ENCODE assay signal across 9 cellular contexts in genomic region chr4:6695660-6696581, GRCh38. TPM values are rescaled to one million over a fixed set of nuclear protein-coding genes. Genes with fewer than 3 reads are reported as not detected.
DNase-seq lines count a peak whose midpoint lies in the region; ATAC-seq and TF ChIP-seq lines count a peak whose summit lies in the region.
"Had no signal": no experiment of that assay in that cellular context is flagged by ENCODE, and none has a peak within 500 bp of the region (broad histone marks: within the 10 kb centered on the region; RNA-seq: fewer than 3 reads in every experiment).

No MANE protein-coding gene starts in this region.

- no CpG with 5 or more reads among the region's 18 CpGs for WGBS in neuronal stem cell (ENCODE audit: extremely low coverage in 2 of 2, insufficient read length in 2 of 2, insufficient replicate concordance in 1 of 2), 2 donors

- no peak overlapping the region for H3K4me2 ChIP-seq in neuronal stem cell (ENCODE audit: insufficient read depth, low read length, poor library complexity, severe bottlenecking)

- POLR2A ChIA-PET in RWPE1 (lab: Yijun Ruan, JAX; ENCODE audit: low non-redundant PET) = no interaction called here

- peaks cover 2% of the 10 kb centered on the region for H3K79me1 ChIP-seq in neuronal stem cell (ENCODE audit: low read depth, low read length)

- H3K27ac ChIP-seq in RWPE1 (peak overlapping the region; percentile 94), breast epithelium (peak overlapping the region; percentile 84 to 88), neuronal stem cell (replicated peaks; ENCODE audit: low read length) (no peak overlapping the region)

- no peak overlapping the region for H2BK15ac ChIP-seq in neuronal stem cell (ENCODE audit: low read length)

- H3K9me3 ChIP-seq in breast epithelium = no peaks in the 10 kb centered on the region
- H3K9me3 ChIP-seq in neuronal stem cell (replicated peaks in 1 of 2; ENCODE audit: control insufficient read depth in 2 of 2, insufficient read depth in 1 of 2, low read depth in 1 of 2, low read length in 2 of 2) = no peaks in the 10 kb centered on the region

- TF ChIP-seq CTCF in RWPE1 (conservative IDR thresholded peaks at IDR 0.05; ENCODE audit: low read depth) (no peak), breast epithelium (IDR thresholded peaks at IDR 0.05) (no peak)

- H3K4me3 ChIP-seq in breast epithelium (peak overlapping the region in 1 of 3 donors; percentile 22), neuronal stem cell (ENCODE audit: low read length in 2 of 2) (no peak overlapping the region)

- H3K27me3 ChIP-seq in breast epithelium (peaks cover 0 to 3% of the 10 kb centered on the region in 2 donors), neuronal stem cell (ENCODE audit: control insufficient read depth in 3 of 3, insufficient read depth in 3 of 3, low read depth in 1 of 3, low read length in 3 of 3) (no peaks in the 10 kb centered on the region)

- H2BK12ac ChIP-seq in neuronal stem cell (ENCODE audit: low read length) = no peak overlapping the region

- H4K91ac ChIP-seq in neuronal stem cell (ENCODE audit: low read depth, low read length, poor library complexity) = no peak overlapping the region

- H2BK120ac ChIP-seq in neuronal stem cell (ENCODE audit: low read depth, low read length) = no peak overlapping the region

- no peak overlapping the region for H2AFZ ChIP-seq in neuronal stem cell (ENCODE audit: low read length)

- H3K4ac ChIP-seq in neuronal stem cell (ENCODE audit: low read length) = no peak overlapping the region

- intact Hi-C loops in breast epithelium (cut with DNase I; ENCODE audit: low total_unique reads) (no loop called here), head of caudate nucleus (cut with DNase I) (no loop called here)

- H3K9ac ChIP-seq in neuronal stem cell (ENCODE audit: low read depth, low read length, poor library complexity) = no peak overlapping the region

- peak overlapping the region; percentile 62 for H3K23ac ChIP-seq in neuronal stem cell (ENCODE audit: low read depth, low read length, poor library complexity)

- peak; percentile 87 for DNase-seq in ELF-1 (ENCODE audit: low read depth, low spot score)
- DNase-seq in RWPE1 (ENCODE audit: low spot score) = peak; percentile 15
- peak; percentile 62 to 92 for DNase-seq in breast epithelium (ENCODE audit: low spot score in 2 of 2)
- DNase-seq in neuronal stem cell (ENCODE audit: low spot score) = no peak
- no peak for DNase-seq in DMS114 treated with DMSO at 0.1 percent for 48 hours (lab: John Stamatoyannopoulos, UW; ENCODE audit: unreplicated experiment)
- no peak for DNase-seq in head of caudate nucleus
- DNase-seq: T1000 had no signal

- H3K14ac ChIP-seq in neuronal stem cell (ENCODE audit: low read length) = no peak overlapping the region

- no peak for TF ChIP-seq POLR2A in breast epithelium (IDR thresholded peaks at IDR 0.05)

- no peak overlapping the region for H3K18ac ChIP-seq in neuronal stem cell (ENCODE audit: low read length)

- no peaks in the 10 kb centered on the region for H3K36me3 ChIP-seq in breast epithelium
- peaks cover 0 to 10% of the 10 kb centered on the region in 2 donors for H3K36me3 ChIP-seq in neuronal stem cell (replicated peaks in 1 of 2; ENCODE audit: control insufficient read depth in 2 of 2, insufficient read depth in 2 of 2, low read length in 2 of 2)

- no peak overlapping the region for H2BK5ac ChIP-seq in neuronal stem cell (ENCODE audit: low read length)

- ATAC-seq in HG03025 (IDR thresholded peaks at IDR 0.05; ENCODE audit: low FRiP score, unreplicated experiment) = no peak
- ATAC-seq in GM21526 (IDR thresholded peaks at IDR 0.05; ENCODE audit: low FRiP score, unreplicated experiment) = no peak

- H2AK5ac ChIP-seq in neuronal stem cell (ENCODE audit: low read depth, low read length) = peak overlapping the region; percentile 34

- peaks cover 3 to 10% of the 10 kb centered on the region in 2 donors for H3K4me1 ChIP-seq in breast epithelium
- H3K4me1 ChIP-seq in neuronal stem cell (ENCODE audit: control insufficient read depth in 2 of 2, insufficient read depth in 1 of 2, low read depth in 1 of 2, low read length in 2 of 2) = no peaks in the 10 kb centered on the region

- no peak overlapping the region for H4K8ac ChIP-seq in neuronal stem cell (ENCODE audit: low read depth, low read length)

- CTCF ChIA-PET in RWPE1 (lab: Yijun Ruan, JAX) = interaction anchor here (0.6 to 1.0 kb wide), 4 partner anchors 21 to 375 kb away, joined by 3 read pairs; no protein-coding TSS in a partner anchor

RNA-seq across cellular contexts. Expression of gene S100P, which starts 2.2 kb away (rescaled TPM):
- total RNA-seq in breast epithelium = under 1 TPM in 2 of 3 donors, not detected in 1; 0.29 to 0.98 TPM
- 0.32 TPM for polyA plus RNA-seq in neuronal stem cell (2013, experiment 1 of 2)
- not detected for polyA plus RNA-seq in neuronal stem cell (2013, experiment 2 of 2)

RNA-seq across cellular contexts. Expression of gene MRFAP1L1, which starts 13.7 kb away (rescaled TPM):
- total RNA-seq in breast epithelium = 10 to 100 TPM; 48.0 to 78.0 (median 70.1) TPM
- 58.3 TPM for polyA plus RNA-seq in neuronal stem cell (2013, experiment 1 of 2)
- 58.9 TPM for polyA plus RNA-seq in neuronal stem cell (2013, experiment 2 of 2)

RNA-seq across cellular contexts. Expression of gene BLOC1S4, which starts 20.1 kb away (rescaled TPM):
- 10 to 100 TPM; 18.9 to 23.6 (median 19.8) TPM for total RNA-seq in breast epithelium
- 13.1 TPM for polyA plus RNA-seq in neuronal stem cell (2013, experiment 1 of 2)
- 12.4 TPM for polyA plus RNA-seq in neuronal stem cell (2013, experiment 2 of 2)

RNA-seq across cellular contexts. Expression of gene MRFAP1, which starts 55.4 kb away (rescaled TPM):
- 100 to 1,000 TPM; 119 to 172 (median 142) TPM for total RNA-seq in breast epithelium
- 198 TPM for polyA plus RNA-seq in neuronal stem cell (2013, experiment 1 of 2)
- 203 TPM for polyA plus RNA-seq in neuronal stem cell (2013, experiment 2 of 2)

Comparison
In these comparisons a context has a peak if more than half of its experiments do, and no peak if none do; other contexts are left out.
1. DNase-seq: peak in ELF-1 (single experiment), RWPE1 (single experiment) and breast epithelium (2 of 2); none in neuronal stem cell (single experiment), DMS114 treated with DMSO at 0.1 percent for 48 hours (single experiment) and head of caudate nucleus (0 of 42).